Comparison of ENCODE assay signal across 39 cellular contexts in the genomic region with DNA sequence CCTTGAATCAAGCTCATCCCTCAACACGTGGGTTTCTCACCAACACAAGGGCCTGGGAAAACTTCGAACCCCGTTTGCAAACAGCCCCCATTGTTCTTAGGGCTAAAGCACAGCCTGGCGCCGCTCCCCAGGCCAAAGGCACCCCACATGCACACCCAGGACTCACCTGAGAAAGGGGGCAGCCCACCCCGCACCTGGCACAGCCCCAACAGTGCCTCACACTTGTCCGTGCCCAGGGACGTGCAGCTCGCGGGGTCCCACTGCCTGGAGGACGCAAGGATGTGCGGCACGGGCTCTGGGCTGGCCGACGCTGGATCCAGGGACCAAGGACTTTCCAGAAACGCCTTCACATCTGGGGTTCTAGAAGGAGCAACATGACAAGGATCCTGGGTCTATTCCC. TPM values are rescaled to one million over a fixed set of nuclear protein-coding genes. Genes with fewer than 3 reads are reported as not detected.
"Had no signal": no experiment of that assay in that cellular context is flagged by ENCODE, and none has a peak within 500 bp of the region (broad histone marks: within the 10 kb centered on the region; RNA-seq: fewer than 3 reads in every experiment).

No MANE protein-coding gene starts in this region.

- H3K9me3 ChIP-seq: MG63 had no signal

- H3K4me2 ChIP-seq: KMS-11 had no signal

- H3K9ac ChIP-seq: KMS-11 had no signal

- H3K27me3 ChIP-seq: MG63 had no signal

- H3K27ac ChIP-seq: KMS-11 had no signal

- DNase-seq: Karpas-422, Kasumi-1, MG63, MM.1S, MV-4-11, NCI-H1048, NCI-H1092, NCI-H1092 treated with DMSO at 0.1 percent for 48 hours, NCI-H1105, NCI-H1105 treated with DMSO at 0.1 percent for 48 hours, NCI-H1417, NCI-H1417 treated with DMSO at 0.1 percent for 48 hours, NCI-H1436, NCI-H1436 treated with DMSO at 0.1 percent for 48 hours, NCI-H146, NCI-H1694, NCI-H1694 treated with DMSO at 0.1 percent for 48 hours, NCI-H187, NCI-H187 treated with DMSO at 0.1 percent for 48 hours, NCI-H1930, NCI-H2029, NCI-H2029 treated with DMSO at 0.1 percent for 48 hours, NCI-H2081, NCI-H2081 treated with DMSO at 0.1 percent for 48 hours, NCI-H2107, NCI-H2171, NCI-H2171 treated with DMSO at 0.1 percent for 48 hours, NCI-H2227 treated with DMSO at 0.1 percent for 48 hours, NCI-H226, NCI-H345, NCI-H446, NCI-H446 treated with DMSO at 0.1 percent for 48 hours, NCI-H510A, NCI-H510A treated with DMSO at 0.1 percent for 48 hours had no signal

- H3K4me3 ChIP-seq: MG63 had no signal

- H3K36me3 ChIP-seq: MG63 had no signal

RNA-seq across cellular contexts. Expression of a gene that starts 2.8 kb away (rescaled TPM):
- total RNA-seq: LHCN-M2, M059J, MCF 10A, NCI-H460 had no signal

RNA-seq across cellular contexts. Expression of a gene that starts 5.5 kb away (rescaled TPM):
- total RNA-seq: LHCN-M2, M059J, MCF 10A, NCI-H460 had no signal

RNA-seq across cellular contexts. Expression of a gene that starts 33.3 kb away (rescaled TPM):
- total RNA-seq: LHCN-M2, M059J, MCF 10A, NCI-H460 had no signal

RNA-seq across cellular contexts. Expression of a gene that starts 57.1 kb away (rescaled TPM):
- total RNA-seq: LHCN-M2, M059J, MCF 10A, NCI-H460 had no signal
